8 cellular contexts compared by ENCODE assay signal in genomic region chr15:73305331-73306211, GRCh38.
DNase-seq lines count a peak whose midpoint lies in the region; ATAC-seq and TF ChIP-seq lines count a peak whose summit lies in the region.

No MANE protein-coding gene starts in this region.

- no peak for ATAC-seq in HG03571 (IDR thresholded peaks at IDR 0.05; ENCODE audit: unreplicated experiment)
- ATAC-seq in GM21390 (IDR thresholded peaks at IDR 0.05; ENCODE audit: unreplicated experiment), result no peak

- TF ChIP-seq CTCF in fibroblast of villous mesenchyme (IDR thresholded peaks at IDR 0.05; ENCODE audit: insufficient read depth, low read depth, low read length), result peak; percentile 75

- H3K4me3 ChIP-seq in fibroblast of villous mesenchyme (ENCODE audit: low read depth, low read length), result no peak overlapping the region

- DNase-seq in A172 (ENCODE audit: low spot score) (peak; percentile 61), GM03348 (ENCODE audit: low spot score) (peak; percentile 75), NCI-H146 (lab: John Stamatoyannopoulos, UW) (peak; percentile 77), SKM-1 treated with dmso at 0.1 percent for 144 hours (lab: John Stamatoyannopoulos, UW; ENCODE audit: unreplicated experiment) (peak; percentile 36), fibroblast of villous mesenchyme (ENCODE audit: low read depth) (peak; percentile 72), pons (ENCODE audit: low spot score) (peak; percentile 54)
